14 cellular contexts compared by ENCODE assay signal in genomic region chr9:98046161-98046543, GRCh38. TPM values are rescaled to one million over a fixed set of nuclear protein-coding genes. Genes with fewer than 3 reads are reported as not detected.
DNase-seq lines count a peak whose midpoint lies in the region; ATAC-seq and TF ChIP-seq lines count a peak whose summit lies in the region.
"Had no signal": no experiment of that assay in that cellular context is flagged by ENCODE, and none has a peak within 500 bp of the region (broad histone marks: within the 10 kb centered on the region; RNA-seq: fewer than 3 reads in every experiment).

No MANE protein-coding gene starts in this region.

- no peak overlapping the region for H3K4me3 Mint-ChIP-seq in osteocyte (ENCODE audit: unreplicated experiment)
- H3K4me3 Mint-ChIP-seq: HFFc6 had no signal

- no peaks in the 10 kb centered on the region for H3K9me3 Mint-ChIP-seq in osteocyte (ENCODE audit: unreplicated experiment)
- H3K9me3 Mint-ChIP-seq: HFFc6 had no signal

- no peak for ATAC-seq in DND-41 (ENCODE audit: insufficient read depth, low read depth)
- ATAC-seq in GM18858 (IDR thresholded peaks at IDR 0.05; ENCODE audit: unreplicated experiment) = no peak
- ATAC-seq: right cardiac atrium had no signal

- peaks cover 5% of the 10 kb centered on the region for H3K27me3 Mint-ChIP-seq in osteocyte (ENCODE audit: unreplicated experiment)

- H3K27ac ChIP-seq in ACC112 (ENCODE audit: low read depth, low read length) (peak overlapping the region; percentile 59; the same call in 1 of the 2 replicates), DND-41 (ENCODE audit: low read length) (peak overlapping the region; percentile 81), PC-9 (peak overlapping the region; percentile 68)

- H3K9me2 ChIP-seq in PC-9 (ENCODE audit: insufficient read depth) = no peaks in the 10 kb centered on the region

- peaks cover 30% of the 10 kb centered on the region; the same call in 1 of the 2 replicates for H3F3A ChIP-seq in PC-9 (ENCODE audit: insufficient read depth, low read depth)

- peaks cover 14% of the 10 kb centered on the region for H3K4me1 ChIP-seq in ACC112 (ENCODE audit: control insufficient read depth, insufficient read depth, low read length, unreplicated experiment)
- H3K4me1 ChIP-seq in DND-41 (ENCODE audit: insufficient read depth, low read length) = peaks cover 30% of the 10 kb centered on the region
- peaks cover 32% of the 10 kb centered on the region for H3K4me1 ChIP-seq in PC-9 (replicated peaks; ENCODE audit: insufficient read depth)

- no TSS peak for BruUV-seq in PC-9 (replicated peaks; lab: Mats Ljungman, UMichigan)

- H3K4me2 ChIP-seq in DND-41 (ENCODE audit: insufficient read depth, low read length) = peak overlapping the region; percentile 71
- H3K4me2 ChIP-seq in PC-9 = peak overlapping the region; percentile 90

- no peaks in the 10 kb centered on the region for H3K27me3 ChIP-seq in ACC112 (ENCODE audit: insufficient read depth, low read length)
- no peaks in the 10 kb centered on the region for H3K27me3 ChIP-seq in DND-41 (ENCODE audit: insufficient read depth, low read length, poor library complexity)
- no peaks in the 10 kb centered on the region for H3K27me3 ChIP-seq in PC-9 (ENCODE audit: insufficient read depth, low read depth)

- H4K20me1 ChIP-seq in DND-41 (ENCODE audit: insufficient read depth, low read length) (no peaks in the 10 kb centered on the region), PC-9 (ENCODE audit: insufficient read depth) (0 out of 2 replicates have a peak, but pooled peaks cover 9% of the 10 kb centered on the region)

- no peak for TF ChIP-seq CTCF in DND-41 (IDR thresholded peaks at IDR 0.05; ENCODE audit: borderline replicate concordance, extremely low read depth, low read length, poor library complexity, severe bottlenecking)
- no peak for TF ChIP-seq CTCF in PC-9 (conservative IDR thresholded peaks at IDR 0.05)
- no peak for TF ChIP-seq CTCF in fibroblast of mammary gland (conservative IDR thresholded peaks at IDR 0.05; ENCODE audit: control insufficient read depth, insufficient read depth, low read depth, low read length)
- no peak for TF ChIP-seq CTCF in osteocyte (IDR thresholded peaks at IDR 0.05)

- H3K27ac Mint-ChIP-seq in osteocyte (ENCODE audit: unreplicated experiment) = no peak overlapping the region
- H3K27ac Mint-ChIP-seq: HFFc6 had no signal

- H3K79me2 ChIP-seq in ACC112 (ENCODE audit: control insufficient read depth, insufficient read depth, low read length, unreplicated experiment) (peaks cover 32% of the 10 kb centered on the region), DND-41 (ENCODE audit: insufficient read depth, low read length) (peaks cover 51% of the 10 kb centered on the region), PC-9 (ENCODE audit: low read depth) (peaks cover 65% of the 10 kb centered on the region)

- no peaks in the 10 kb centered on the region for H3K36me3 Mint-ChIP-seq in osteocyte (ENCODE audit: unreplicated experiment)

- peak overlapping the region; percentile 65 for H3K9ac ChIP-seq in DND-41 (ENCODE audit: low read depth, low read length)

- CTCF ChIA-PET in PC-9 (lab: Charles Lee) = no interaction called here

- H3K4me1 Mint-ChIP-seq in osteocyte (ENCODE audit: unreplicated experiment) = no peaks in the 10 kb centered on the region

- DNase-seq in DND-41 (no peak), PC-9 (no peak), fibroblast of mammary gland (ENCODE audit: low read depth) (no peak), osteocyte (ENCODE audit: extremely low spot score, unreplicated experiment) (no peak), NOMO-1 treated with dmso at 0.1 percent for 144 hours (lab: John Stamatoyannopoulos, UW; ENCODE audit: unreplicated experiment) (no peak), NCI-H510A treated with DMSO at 0.1 percent for 48 hours (lab: John Stamatoyannopoulos, UW) (no peak)
- DNase-seq: C1 segment of cervical spinal cord, GDM1, HFFc6, NCI-H146, NCI-H526, right cardiac atrium had no signal

- H3K4me3 ChIP-seq in ACC112 (ENCODE audit: low read depth, low read length) = peak overlapping the region; percentile 79
- H3K4me3 ChIP-seq in DND-41 (ENCODE audit: low read depth in 1 of 2, low read length in 2 of 2) = peak overlapping the region; percentile 52 to 71; a peak in 3 of 4 replicates
- peak overlapping the region; percentile 73 for H3K4me3 ChIP-seq in PC-9
- H3K4me3 ChIP-seq in fibroblast of mammary gland (ENCODE audit: control insufficient read depth, low read depth, low read length) = peak overlapping the region; percentile 52

- H3K36me3 ChIP-seq in ACC112 (ENCODE audit: insufficient read depth, low read length) (no peaks in the 10 kb centered on the region), DND-41 (ENCODE audit: insufficient read depth, low read length) (peaks cover 3% of the 10 kb centered on the region; the same call in 1 of the 2 replicates), PC-9 (ENCODE audit: low read depth) (peaks cover 33% of the 10 kb centered on the region)

- H3K9me3 ChIP-seq in DND-41 (ENCODE audit: insufficient read depth, low read length, severe bottlenecking) (no peaks in the 10 kb centered on the region), PC-9 (ENCODE audit: insufficient read depth, low read depth) (no peaks in the 10 kb centered on the region)

- intact Hi-C loops in PC-9 (cut with micrococcal nuclease; ENCODE audit: unreplicated experiment) = no loop called here

- H2AFZ ChIP-seq in ACC112 (ENCODE audit: low read length, unreplicated experiment) (peak overlapping the region; percentile 85), DND-41 (ENCODE audit: low read depth, low read length) (no peak overlapping the region), PC-9 (no peak overlapping the region)

- POLR2A ChIA-PET in PC-9 (lab: Charles Lee; ENCODE audit: unreplicated experiment) = interaction anchor here (0.6 kb wide), 1 partner anchor 51 kb away, joined by 4 read pairs; no protein-coding TSS in a partner anchor

RNA-seq across cellular contexts. Expression of gene NANS, which starts 10.4 kb away (rescaled TPM):
- total RNA-seq in PC-9 (2021) = 74.6 and 84.9 TPM in 2 replicates
- 43.4 and 43.9 TPM in 2 replicates for total RNA-seq in osteocyte
